In genomic region chr17:20121359-20122235, GRCh38 we compare ENCODE assay signal across 8 cellular contexts.
DNase-seq lines count a peak whose midpoint lies in the region; ATAC-seq and TF ChIP-seq lines count a peak whose summit lies in the region.

No MANE protein-coding gene starts in this region.

- H3K4me1 Mint-ChIP-seq in WTC11: peaks cover 10% of the 10 kb centered on the region

- POLR2A ChIA-PET in WTC11 (lab: Charles Lee): no interaction called here

- CTCF ChIA-PET in WTC11 (lab: Charles Lee): interaction anchor here (0.6 to 2.9 kb wide), 29 partner anchors 29 to 310 kb away, joined by 3 to 18 read pairs (median 3); partner anchors contain the start of gene SPECC1

- H3K27ac Mint-ChIP-seq in WTC11: no peak overlapping the region

- TF ChIP-seq CTCF in GM10266 (IDR thresholded peaks at IDR 0.05; ENCODE audit: control insufficient read depth, insufficient read depth, low read depth, missing control alignments) (peak; percentile 82), WTC11 (IDR thresholded peaks at IDR 0.05) (peak; percentile 90)

- H3K27me3 Mint-ChIP-seq in WTC11 (ENCODE audit: low read depth): no peaks in the 10 kb centered on the region

- in situ Hi-C loops in T47D (cut with HindIII; ENCODE audit: low pct_unique_long_range_greater_than_20kb, low sequenced_read_pairs): no loop called here

- DNase-seq in GM10266 (ENCODE audit: extremely low spot score) (peak; percentile 70), NCI-H1694 (lab: John Stamatoyannopoulos, UW) (peak; percentile 78), WTC11 (ENCODE audit: low spot score) (peak; percentile 85), T47D (ENCODE audit: low read depth in 1 of 2, low spot score in 1 of 2) (peak; percentile 59 to 76), inferior parietal cortex (ENCODE audit: extremely low spot score) (peak; percentile 92), NCI-H1048 (lab: John Stamatoyannopoulos, UW) (no peak)
- peak; percentile 39 to 70 (median 54) for DNase-seq in stimulated activated CD4-positive, alpha-beta T cell treated with anti-CD3 and anti-CD28 coated beads, Interleukin-12 subunit alpha, Interleukin-12 subunit beta, amount 100 ng/mL, for 48 hours (ENCODE audit: low read depth in 2 of 3, low spot score in 1 of 3)

- no peak overlapping the region for H3K4me3 Mint-ChIP-seq in WTC11

- no peaks in the 10 kb centered on the region for H3K9me3 Mint-ChIP-seq in WTC11

- no peaks in the 10 kb centered on the region for H3K36me3 Mint-ChIP-seq in WTC11

- ATAC-seq in WTC11 (peak; percentile 90), GM21576 (IDR thresholded peaks at IDR 0.05; ENCODE audit: unreplicated experiment) (no peak)

TF ChIP-seq in WTC11, 78 proteins besides CTCF, POLR2A, EP300 and RAD21:
- TF ChIP-seq ATF2 (CRISPR knock-in tag; IDR thresholded peaks at IDR 0.05; ENCODE audit: borderline replicate concordance, low read depth) (no peak), HMGA2 (CRISPR knock-in tag; IDR thresholded peaks at IDR 0.05) (no peak), ZNF121 (CRISPR knock-in tag; IDR thresholded peaks at IDR 0.05) (peak; percentile 83)
